10 cellular contexts compared by ENCODE assay signal in the genomic region with DNA sequence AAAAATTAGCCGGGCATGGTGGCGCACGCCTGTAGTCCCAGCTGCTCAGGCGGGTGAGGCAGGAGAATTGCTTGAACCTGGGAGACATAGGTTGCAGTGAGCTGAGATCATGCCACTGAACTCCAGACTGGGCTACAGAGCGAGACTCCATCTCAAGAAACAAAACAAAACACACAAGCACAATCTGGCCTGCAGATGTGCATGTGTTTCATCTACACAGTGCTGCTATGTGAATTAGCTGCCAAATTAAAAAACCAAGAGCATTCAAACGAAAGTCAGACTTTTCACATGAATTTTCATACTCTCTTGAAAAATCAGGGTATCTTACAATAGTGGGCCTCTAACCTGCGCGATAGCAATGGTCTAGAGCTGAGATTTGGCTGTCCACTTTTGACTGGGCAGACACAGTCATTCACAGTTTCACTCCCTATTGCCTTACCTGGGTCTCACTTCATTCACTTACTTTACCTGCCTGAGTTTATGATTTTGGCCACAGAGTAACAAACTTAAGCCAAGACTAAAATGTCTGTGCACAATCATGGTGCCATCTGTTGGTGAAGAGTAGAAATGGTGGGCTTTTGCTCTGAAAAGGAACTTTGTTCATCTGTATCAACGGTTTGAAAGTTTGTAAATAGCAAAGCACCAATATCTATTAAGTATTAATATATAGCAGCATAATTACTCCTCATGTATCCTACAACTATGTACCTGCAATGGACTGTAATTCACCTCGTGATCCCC.
DNase-seq lines count a peak whose midpoint lies in the region; ATAC-seq and TF ChIP-seq lines count a peak whose summit lies in the region.
"Had no signal": no experiment of that assay in that cellular context is flagged by ENCODE, and none has a peak within 500 bp of the region (broad histone marks: within the 10 kb centered on the region; RNA-seq: fewer than 3 reads in every experiment).

No MANE protein-coding gene starts in this region.

- no peaks in the 10 kb centered on the region for H3K36me3 Mint-ChIP-seq in neural crest cell (ENCODE audit: low read depth)

- H3K9me3 Mint-ChIP-seq in neural crest cell, result peaks cover 7% of the 10 kb centered on the region

- DNase-seq in GM10266 (ENCODE audit: extremely low spot score), result no peak
- DNase-seq in M059J (ENCODE audit: low read depth), result peak; percentile 33
- peak; percentile 54 for DNase-seq in dermis blood vessel endothelial cell
- DNase-seq in neural crest cell (ENCODE audit: low read depth, low spot score), result no peak
- DNase-seq in cerebellum (ENCODE audit: low spot score), result no peak
- no peak for DNase-seq in HK-2 (ENCODE audit: unreplicated experiment)
- no peak for DNase-seq in activated gamma-delta T cell treated with Interleukin-2 at 50 U/mL for 16 hours
- DNase-seq: activated CD8-positive, alpha-beta T cell treated with anti-CD3 and anti-CD28 coated beads, Interleukin-2, amount 10 ng/mL, durations not matched to agents 7 days and 5 days; NCI-H69 had no signal

- no peaks in the 10 kb centered on the region for H3K4me1 Mint-ChIP-seq in neural crest cell

- TF ChIP-seq CTCF in GM10266 (IDR thresholded peaks at IDR 0.05; ENCODE audit: control insufficient read depth, insufficient read depth, low read depth, missing control alignments) (peak; percentile 31), neural crest cell (conservative IDR thresholded peaks at IDR 0.05) (peak; percentile 53)

- no peaks in the 10 kb centered on the region for H3K27me3 Mint-ChIP-seq in neural crest cell (ENCODE audit: low read depth)

- no peak overlapping the region for H3K4me3 Mint-ChIP-seq in neural crest cell
- H3K4me3 Mint-ChIP-seq: activated CD8-positive, alpha-beta T cell treated with anti-CD3 and anti-CD28 coated beads, Interleukin-2, amount 10 ng/mL, durations not matched to agents 7 days and 5 days had no signal

- no peak for ATAC-seq in HG02623 (IDR thresholded peaks at IDR 0.05; ENCODE audit: unreplicated experiment)
- ATAC-seq: activated CD8-positive, alpha-beta T cell treated with anti-CD3 and anti-CD28 coated beads, Interleukin-2, amount 10 ng/mL, durations not matched to agents 7 days and 5 days had no signal

- H3K27ac Mint-ChIP-seq in neural crest cell (ENCODE audit: unreplicated experiment), result no peak overlapping the region
- H3K27ac Mint-ChIP-seq: activated CD8-positive, alpha-beta T cell treated with anti-CD3 and anti-CD28 coated beads, Interleukin-2, amount 10 ng/mL, durations not matched to agents 7 days and 5 days had no signal

Comparison
In these comparisons a context has a peak if more than half of its experiments do, and no peak if none do; other contexts are left out.
1. DNase-seq: peak in M059J (single experiment) and dermis blood vessel endothelial cell (single experiment); none in GM10266 (single experiment), neural crest cell (single experiment), cerebellum (single experiment), HK-2 (single experiment) and activated gamma-delta T cell treated with Interleukin-2 at 50 U/mL for 16 hours (single experiment).